In the genomic region with DNA sequence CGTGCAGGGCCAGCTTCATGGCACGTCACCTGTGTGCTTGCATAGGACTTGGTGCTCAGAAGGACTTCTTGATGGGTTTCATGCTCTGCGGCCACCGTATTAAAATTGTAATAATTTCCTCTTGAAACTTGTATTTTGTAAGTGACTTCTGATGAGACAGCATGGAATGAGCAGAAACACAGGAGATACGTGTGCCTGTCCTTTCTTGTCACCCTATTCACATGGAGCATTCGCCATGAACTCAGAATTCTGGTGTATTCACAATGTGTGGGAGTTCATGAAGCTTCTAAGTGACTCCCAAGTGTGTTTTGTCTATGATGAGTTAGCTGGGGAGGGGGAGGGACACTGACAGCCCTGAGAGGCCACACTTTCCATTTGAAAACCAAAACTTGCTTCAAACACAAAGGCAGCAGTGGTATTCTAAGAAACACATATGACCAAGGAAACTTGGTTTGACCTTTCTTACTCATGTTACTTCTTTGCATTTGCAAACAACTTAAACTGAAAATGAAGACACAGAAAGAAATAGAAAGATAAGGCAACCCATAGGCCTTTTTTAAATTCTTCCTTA, we compare ENCODE assay signal across 9 cellular contexts.
DNase-seq lines count a peak whose midpoint lies in the region; ATAC-seq, FAIRE-seq and TF ChIP-seq lines count a peak whose summit lies in the region.
"Had no signal": no experiment of that assay in that cellular context is flagged by ENCODE, and none has a peak within 500 bp of the region (broad histone marks: within the 10 kb centered on the region; RNA-seq: fewer than 3 reads in every experiment).

No MANE protein-coding gene starts in this region.

- TF ChIP-seq EP300 in A549 (IDR thresholded peaks at IDR 0.05): no peak
- TF ChIP-seq EP300 in K562 (IDR thresholded peaks at IDR 0.05; ENCODE audit: low read length): no peak

- in situ Hi-C loops in K562 (cut with MboI): no loop called here

- no peak for TF ChIP-seq CTCF in A549 (IDR thresholded peaks at IDR 0.05)
- TF ChIP-seq CTCF in K562 (IDR thresholded peaks at IDR 0.05 in 2 of 3, conservative IDR thresholded peaks at IDR 0.05 in 1 of 3; ENCODE audit: insufficient read depth in 2 of 3, low read depth in 1 of 3, low read length in 3 of 3): no peak

- H3K4me1 ChIP-seq in A549: peaks cover 32% of the 10 kb centered on the region
- no peaks in the 10 kb centered on the region for H3K4me1 ChIP-seq in K562 (replicated peaks in 1 of 2; ENCODE audit: control insufficient read depth in 2 of 2, insufficient read depth in 2 of 2, low read length in 2 of 2)

- WGBS in A549 (ENCODE audit: missing lambda C conversion rate): 92% methylated on average over 6 of the region's 6 CpGs
- 0% methylated on average over 6 of the region's 6 CpGs for WGBS in K562 (ENCODE audit: insufficient coverage, low coverage, missing lambda C conversion rate)

- no peaks in the 10 kb centered on the region for H4K20me1 ChIP-seq in K562 (replicated peaks; ENCODE audit: control insufficient read depth, insufficient read depth, low read length)
- H4K20me1 ChIP-seq: BLaER1 had no signal

- H3K9ac ChIP-seq in K562 (ENCODE audit: insufficient read depth in 1 of 2, low read depth in 2 of 2, low read length in 2 of 2): no peak overlapping the region
- H3K9ac ChIP-seq: BLaER1 had no signal

- TF ChIP-seq POLR2A in A549 (IDR thresholded peaks at IDR 0.05; ENCODE audit: low read length) (no peak), K562 (conservative IDR thresholded peaks at IDR 0.05) (no peak)

- H3K4me3 ChIP-seq in A549 (no peak overlapping the region), K562 (no peak overlapping the region)
- H3K4me3 ChIP-seq: BLaER1 had no signal

- no TSS peak for BruUV-seq in K562 (replicated peaks; lab: Mats Ljungman, UMichigan)

- FAIRE-seq in A549 (lab: Jason Lieb, UNC) (no peak), K562 (lab: Jason Lieb, UNC) (no peak)

- CTCF ChIA-PET in A549 (lab: Yijun Ruan, JAX) (interaction anchor here (4.5 kb wide), 1 partner anchor 171 kb away, joined by 16 read pairs; no protein-coding TSS in a partner anchor), K562 (lab: Yijun Ruan, JAX; ENCODE audit: low intra/inter-chr PET ratio) (no interaction called here)

- no peak overlapping the region for H2AFZ ChIP-seq in K562 (ENCODE audit: low read depth, low read length)

- H3K36me3 ChIP-seq in K562 (ENCODE audit: control insufficient read depth, insufficient read depth, low read length): no peaks in the 10 kb centered on the region
- H3K36me3 ChIP-seq: BLaER1 had no signal

- ATAC-seq in A549 (no peak), GM19452 (IDR thresholded peaks at IDR 0.05; ENCODE audit: unreplicated experiment) (peak; percentile 76), HG03442 (IDR thresholded peaks at IDR 0.05; ENCODE audit: unreplicated experiment) (peak; percentile 87), K562 (no peak)

- no peaks in the 10 kb centered on the region for H3K9me3 ChIP-seq in A549
- no peaks in the 10 kb centered on the region; the same call in 1 of the 2 replicates for H3K9me3 ChIP-seq in K562 (replicated peaks; ENCODE audit: control insufficient read depth, insufficient read depth, low read depth, low read length)
- H3K9me3 ChIP-seq: BLaER1 had no signal

- DNase-seq in A549 (ENCODE audit: low read depth in 1 of 2, low spot score in 1 of 2) (no peak), K562 (ENCODE audit: extremely low read depth in 1 of 4, low spot score in 3 of 4) (no peak), COLO829 (ENCODE audit: low spot score) (no peak), DMS114 treated with DMSO at 0.1 percent for 48 hours (lab: John Stamatoyannopoulos, UW; ENCODE audit: unreplicated experiment) (no peak), NCI-H345 (lab: John Stamatoyannopoulos, UW) (no peak), H4 (ENCODE audit: low spot score) (no peak)

- intact Hi-C loops in K562 (cut with micrococcal nuclease): no loop called here

- peaks cover 0 to 34% of the 10 kb centered on the region in 2 experiments; a peak in 2 of 5 replicates for H3K27me3 ChIP-seq in K562 (ENCODE audit: control insufficient read depth in 2 of 2, insufficient read depth in 2 of 2, low read length in 2 of 2)
- H3K27me3 ChIP-seq: BLaER1 had no signal

- H3K4me2 ChIP-seq in A549 (peak overlapping the region; percentile 21; the same call in 1 of the 3 replicates), K562 (ENCODE audit: insufficient read depth, low read length) (no peak overlapping the region)
- H3K4me2 ChIP-seq: BLaER1 had no signal

- H3K27ac ChIP-seq in A549 (peak overlapping the region; percentile 59 to 96), K562 (ENCODE audit: extremely low read depth, low read depth, low read length) (no peak overlapping the region)
- H3K27ac ChIP-seq: BLaER1 had no signal

- H3K9me1 ChIP-seq in K562 (ENCODE audit: control insufficient read depth, insufficient read depth, low read length): no peaks in the 10 kb centered on the region

- H3K79me2 ChIP-seq in K562 (ENCODE audit: control insufficient read depth, insufficient read depth, low read length): no peaks in the 10 kb centered on the region

- TF ChIP-seq RAD21 in A549 (conservative IDR thresholded peaks at IDR 0.05 in 1 of 2, IDR thresholded peaks at IDR 0.05 in 1 of 2): no peak
- TF ChIP-seq RAD21 in K562 (CRISPR knock-in tag; conservative IDR thresholded peaks at IDR 0.05 in 1 of 2, IDR thresholded peaks at IDR 0.05 in 1 of 2): no peak

- POLR2A ChIA-PET in A549 (lab: Yijun Ruan, JAX) (no interaction called here), K562 (lab: Yijun Ruan, JAX) (interaction anchor here (0.7 kb wide), 1 partner anchor 74 kb away, joined by 4 read pairs; no protein-coding TSS in a partner anchor)

TF ChIP-seq in A549, 52 proteins besides CTCF, POLR2A, EP300 and RAD21:
- TF ChIP-seq CEBPB (IDR thresholded peaks at IDR 0.05): no peak
- no peak for TF ChIP-seq CHD4 (IDR thresholded peaks at IDR 0.05; ENCODE audit: borderline replicate concordance)
- no peak for TF ChIP-seq HOXA7 (CRISPR knock-in tag; IDR thresholded peaks at IDR 0.05)
- no peak for TF ChIP-seq BHLHE40 (IDR thresholded peaks at IDR 0.05; ENCODE audit: low read depth, low read length)
- no peak for TF ChIP-seq ZNF302 (CRISPR knock-in tag; IDR thresholded peaks at IDR 0.05)
- TF ChIP-seq EHF (CRISPR knock-in tag; IDR thresholded peaks at IDR 0.05): no peak
- no peak for TF ChIP-seq PHF8 (IDR thresholded peaks at IDR 0.05; ENCODE audit: borderline replicate concordance, low read depth)
- TF ChIP-seq, protein P1, sequence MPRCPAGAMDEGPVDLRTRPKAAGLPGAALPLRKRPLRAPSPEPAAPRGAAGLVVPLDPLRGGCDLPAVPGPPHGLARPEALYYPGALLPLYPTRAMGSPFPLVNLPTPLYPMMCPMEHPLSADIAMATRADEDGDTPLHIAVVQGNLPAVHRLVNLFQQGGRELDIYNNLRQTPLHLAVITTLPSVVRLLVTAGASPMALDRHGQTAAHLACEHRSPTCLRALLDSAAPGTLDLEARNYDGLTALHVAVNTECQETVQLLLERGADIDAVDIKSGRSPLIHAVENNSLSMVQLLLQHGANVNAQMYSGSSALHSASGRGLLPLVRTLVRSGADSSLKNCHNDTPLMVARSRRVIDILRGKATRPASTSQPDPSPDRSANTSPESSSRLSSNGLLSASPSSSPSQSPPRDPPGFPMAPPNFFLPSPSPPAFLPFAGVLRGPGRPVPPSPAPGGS (IDR thresholded peaks at IDR 0.05): no peak
- TF ChIP-seq, protein P2, sequence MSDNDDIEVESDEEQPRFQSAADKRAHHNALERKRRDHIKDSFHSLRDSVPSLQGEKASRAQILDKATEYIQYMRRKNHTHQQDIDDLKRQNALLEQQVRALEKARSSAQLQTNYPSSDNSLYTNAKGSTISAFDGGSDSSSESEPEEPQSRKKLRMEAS (IDR thresholded peaks at IDR 0.05): no peak
- no peak for TF ChIP-seq ZSCAN20 (CRISPR knock-in tag; IDR thresholded peaks at IDR 0.05)
TF ChIP-seq in A549: peak in this region for 0.

Comparison
In these comparisons a context has a peak if more than half of its experiments do, and no peak if none do; other contexts are left out.
1. ATAC-seq: peak in GM19452 (single experiment) and HG03442 (single experiment); none in A549 (0 of 2) and K562 (single experiment).